In the genomic region with DNA sequence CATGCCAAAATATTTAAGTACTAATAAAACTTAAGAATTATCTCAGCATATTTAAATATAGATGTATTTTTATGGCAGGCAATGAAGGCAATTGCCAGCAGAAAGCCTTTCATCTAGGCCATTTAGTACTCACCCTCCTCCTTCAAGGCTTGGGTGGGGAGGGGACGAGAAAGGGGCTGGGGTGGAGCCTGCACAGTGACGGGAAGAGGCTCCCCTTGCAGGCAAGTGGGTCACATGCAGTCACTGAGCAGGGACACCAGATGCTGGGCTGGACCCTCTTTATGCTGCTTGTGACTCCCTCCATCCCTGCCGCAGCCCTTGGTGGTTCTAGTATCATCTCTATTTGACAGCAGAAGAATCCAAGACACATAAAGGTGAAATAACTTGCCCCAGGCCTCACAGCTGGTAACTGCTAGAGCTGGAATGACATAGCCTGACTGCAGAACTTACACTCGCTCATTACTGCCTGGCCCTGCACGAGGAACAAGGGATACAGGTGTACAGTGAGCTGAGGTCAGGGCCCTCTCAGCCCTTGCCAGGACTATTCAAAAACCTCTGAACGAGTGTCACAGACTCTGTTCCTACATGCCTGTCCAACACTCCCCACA, we compare ENCODE assay signal across 18 cellular contexts.
A peak's percentile ranks its signal among the peaks of the same experiment; 100 is the strongest.
DNase-seq lines count a peak whose midpoint lies in the region; ATAC-seq and TF ChIP-seq lines count a peak whose summit lies in the region.
"Had no signal": no experiment of that assay in that cellular context is flagged by ENCODE, and none has a peak within 500 bp of the region (broad histone marks: within the 10 kb centered on the region; RNA-seq: fewer than 3 reads in every experiment).

No MANE protein-coding gene starts in this region.

- H3K4me1 Mint-ChIP-seq in brain (peaks cover 65% of the 10 kb centered on the region), mesothelial cell of epicardium (peaks cover 64% of the 10 kb centered on the region), type B pancreatic cell (ENCODE audit: unreplicated experiment) (peaks cover 49% of the 10 kb centered on the region)
- H3K4me1 Mint-ChIP-seq: CD4-positive, CD25-positive, alpha-beta regulatory T cell; IgD-negative memory B cell had no signal

- H3K36me3 Mint-ChIP-seq in brain (no peaks in the 10 kb centered on the region), mesothelial cell of epicardium (no peaks in the 10 kb centered on the region), type B pancreatic cell (no peaks in the 10 kb centered on the region)
- H3K36me3 Mint-ChIP-seq: CD4-positive, CD25-positive, alpha-beta regulatory T cell; IgD-negative memory B cell had no signal

- H3K27ac Mint-ChIP-seq in brain (peak overlapping the region in 4 of 5 experiments; percentile 27 to 50 (median 40)), mesothelial cell of epicardium (peak overlapping the region; percentile 81), type B pancreatic cell (peak overlapping the region; percentile 21)
- H3K27ac Mint-ChIP-seq: CD4-positive, CD25-positive, alpha-beta regulatory T cell; IgD-negative memory B cell had no signal

- DNase-seq in NOMO-1 treated with DMSO at 0.1 percent for 48 hours (lab: John Stamatoyannopoulos, UW; ENCODE audit: unreplicated experiment) (peak; percentile 5), NOMO-1 treated with dmso at 0.1 percent for 144 hours (lab: John Stamatoyannopoulos, UW; ENCODE audit: unreplicated experiment) (no peak), mesothelial cell of epicardium (ENCODE audit: low spot score in 2 of 2, unreplicated experiment in 2 of 2) (no peak), type B pancreatic cell (ENCODE audit: extremely low spot score, unreplicated experiment) (no peak), erythroblast (lab: John Stamatoyannopoulos, UW) (no peak)
- DNase-seq: Calu3; CD4-positive, CD25-positive, alpha-beta regulatory T cell; NCI-H1417 treated with DMSO at 0.1 percent for 48 hours; NCI-H2029 treated with DMSO at 0.1 percent for 48 hours; NCI-H226; NCI-H774; PC-3 had no signal

- H3K27me3 Mint-ChIP-seq in brain = peaks cover 5% of the 10 kb centered on the region
- H3K27me3 Mint-ChIP-seq in mesothelial cell of epicardium (ENCODE audit: low read depth) = no peaks in the 10 kb centered on the region
- peaks cover 6% of the 10 kb centered on the region for H3K27me3 Mint-ChIP-seq in type B pancreatic cell

- H3K9me3 Mint-ChIP-seq in brain (peaks cover 0 to 3% (median 0%) of the 10 kb centered on the region in 5 experiments), mesothelial cell of epicardium (no peaks in the 10 kb centered on the region), type B pancreatic cell (peaks cover 13% of the 10 kb centered on the region)
- H3K9me3 Mint-ChIP-seq: IgD-negative memory B cell had no signal

- TF ChIP-seq CTCF in brain (conservative IDR thresholded peaks at IDR 0.05) (no peak), mesothelial cell of epicardium (IDR thresholded peaks at IDR 0.05; ENCODE audit: unreplicated experiment) (no peak), type B pancreatic cell (conservative IDR thresholded peaks at IDR 0.05) (no peak)

- H3K4me3 Mint-ChIP-seq in brain (no peak overlapping the region), mesothelial cell of epicardium (no peak overlapping the region), type B pancreatic cell (no peak overlapping the region)
- H3K4me3 Mint-ChIP-seq: CD4-positive, CD25-positive, alpha-beta regulatory T cell; IgD-negative memory B cell had no signal

- no peak for TF ChIP-seq POLR2A in erythroblast (IDR thresholded peaks at IDR 0.05; ENCODE audit: low read length)

- ATAC-seq in HG03196 (IDR thresholded peaks at IDR 0.05; ENCODE audit: unreplicated experiment) = no peak
- no peak for ATAC-seq in HG02763 (IDR thresholded peaks at IDR 0.05; ENCODE audit: unreplicated experiment)
- ATAC-seq: HCT116, PC-3, Right ventricle myocardium inferior had no signal

Comparison
In these comparisons a context has a peak if more than half of its experiments do, and no peak if none do; other contexts are left out.
1. H3K27ac Mint-ChIP-seq: peak in every context shown above with its lines; median percentile 81 in mesothelial cell of epicardium; 40 in brain; 21 in type B pancreatic cell.